In genomic region chr5:57338068-57338848, GRCh38 we compare ENCODE assay signal across 9 cellular contexts.
DNase-seq lines count a peak whose midpoint lies in the region; ATAC-seq and TF ChIP-seq lines count a peak whose summit lies in the region.
"Had no signal": no experiment of that assay in that cellular context is flagged by ENCODE, and none has a peak within 500 bp of the region (broad histone marks: within the 10 kb centered on the region; RNA-seq: fewer than 3 reads in every experiment).

No MANE protein-coding gene starts in this region.

- ATAC-seq in GM18511 (IDR thresholded peaks at IDR 0.05; ENCODE audit: unreplicated experiment) (peak; percentile 83), body of pancreas (peak; percentile 50), GM18520 (IDR thresholded peaks at IDR 0.05; ENCODE audit: unreplicated experiment) (no peak)

- in situ Hi-C loops in KBM-7 (cut with MboI; ENCODE audit: low pct_unique_long_range_greater_than_20kb, low sequenced_read_pairs), result no loop called here

- no peak for TF ChIP-seq POLR2A in body of pancreas (IDR thresholded peaks at IDR 0.05)

- H3K27me3 ChIP-seq in body of pancreas, result no peaks in the 10 kb centered on the region

- H3K9me3 Mint-ChIP-seq in osteocyte (ENCODE audit: unreplicated experiment), result no peaks in the 10 kb centered on the region

- peaks cover 9% of the 10 kb centered on the region for H3K4me1 Mint-ChIP-seq in osteocyte (ENCODE audit: unreplicated experiment)

- H3K27ac ChIP-seq in C4-2B (no peak overlapping the region; the same call in 1 of the 2 replicates), body of pancreas (no peak overlapping the region)
- H3K27ac ChIP-seq: thoracic aorta had no signal

- intact Hi-C loops in body of pancreas (cut with DNase I), result no loop called here

- H3K36me3 Mint-ChIP-seq in osteocyte (ENCODE audit: unreplicated experiment), result no peaks in the 10 kb centered on the region

- H3K9me3 ChIP-seq in body of pancreas, result no peaks in the 10 kb centered on the region
- H3K9me3 ChIP-seq: thoracic aorta had no signal

- no peak overlapping the region for H3K27ac Mint-ChIP-seq in osteocyte (ENCODE audit: unreplicated experiment)

- no peaks in the 10 kb centered on the region for H3K36me3 ChIP-seq in body of pancreas (replicated peaks in 1 of 2; ENCODE audit: insufficient read depth in 1 of 2, low read depth in 2 of 2)
- H3K36me3 ChIP-seq: thoracic aorta had no signal

- 32 to 35% methylated on average over 4 of the region's 4 CpGs for WGBS in body of pancreas, 2 donors

- DNase-seq in KBM-7 (peak; percentile 21), body of pancreas (peak; percentile 15 to 38 (median 26)), osteocyte (ENCODE audit: extremely low spot score, unreplicated experiment) (no peak), NCI-H2029 treated with DMSO at 0.1 percent for 48 hours (lab: John Stamatoyannopoulos, UW) (no peak), anterior cingulate cortex (lab: John Stamatoyannopoulos, UW) (no peak)

- no peak overlapping the region for H3K4me3 ChIP-seq in body of pancreas
- H3K4me3 ChIP-seq: thoracic aorta had no signal

- no peaks in the 10 kb centered on the region for H3K27me3 Mint-ChIP-seq in osteocyte (ENCODE audit: unreplicated experiment)

- peaks cover 5% of the 10 kb centered on the region for H3K4me1 ChIP-seq in body of pancreas

- TF ChIP-seq CTCF in C4-2B (conservative IDR thresholded peaks at IDR 0.05) (peak; percentile 75), body of pancreas (IDR thresholded peaks at IDR 0.05) (peak in 6 of 7 experiments; percentile 29 to 53 (median 36)), osteocyte (IDR thresholded peaks at IDR 0.05) (peak; percentile 38)

- no peak overlapping the region for H3K4me3 Mint-ChIP-seq in osteocyte (ENCODE audit: unreplicated experiment)

Comparison
In these comparisons a context has a peak if more than half of its experiments do, and no peak if none do; other contexts are left out.
1. DNase-seq: peak in KBM-7 (single experiment) and body of pancreas (4 of 4); none in osteocyte (single experiment), NCI-H2029 treated with DMSO at 0.1 percent for 48 hours (single experiment) and anterior cingulate cortex (0 of 58).
2. Peak in every context shown above with its lines, with median percentiles within 50 percentile points of each other: CTCF ChIP-seq.